23 cellular contexts compared by ENCODE assay signal in genomic region chrX:103212749-103213457, GRCh38.
"Had no signal": no experiment of that assay in that cellular context is flagged by ENCODE, and none has a peak within 500 bp of the region (broad histone marks: within the 10 kb centered on the region; RNA-seq: fewer than 3 reads in every experiment).

No MANE protein-coding gene starts in this region.

- H3K4me1 ChIP-seq: foreskin keratinocyte, gastroesophageal sphincter, left lung, prostate gland, tibial nerve, upper lobe of right lung, uterus had no signal

- H3K79me2 ChIP-seq: hepatocyte had no signal

- H3K4me3 ChIP-seq: esophagus muscularis mucosa, gastroesophageal sphincter, heart left ventricle, hepatocyte, left lung, prostate gland, skin epidermis, thoracic aorta, tibial nerve, upper lobe of right lung, uterus had no signal

- H3K36me3 ChIP-seq: esophagus muscularis mucosa, gastroesophageal sphincter, heart left ventricle, left lung, prostate gland, thoracic aorta, tibial nerve, upper lobe of right lung, uterus had no signal

- H3K27me3 ChIP-seq: esophagus muscularis mucosa, foreskin keratinocyte, gastroesophageal sphincter, hepatocyte, left lung, upper lobe of right lung had no signal

- H2AFZ ChIP-seq: hepatocyte had no signal

- H3K4me2 ChIP-seq: hepatocyte had no signal

- DNase-seq: cortex of kidney; effector CD4-positive, alpha-beta T cell; foreskin keratinocyte; heart left ventricle; kidney; left lung; mesenchymal stem cell; midbrain; naive thymus-derived CD8-positive, alpha-beta T cell; nephron progenitor cell; right cardiac atrium; stimulated activated CD4-positive, alpha-beta T cell treated with anti-CD3 and anti-CD28 coated beads, Interleukin-15, amount 100 ng/mL, for 24 hours; stimulated activated CD4-positive, alpha-beta T cell treated with anti-CD3 and anti-CD28 coated beads, Interleukin-2, amount 100 ng/mL, for 48 hours; stimulated activated naive B cell treated with anti-CD40 and anti-IgM and Interleukin-4, amounts not matched to agents 10 μg/mL and 1 μg/mL and 100 μg/mL, for 72 hours; upper lobe of right lung; uterus had no signal

- ATAC-seq: foreskin keratinocyte; gastroesophageal sphincter; heart left ventricle; left lung; naive thymus-derived CD8-positive, alpha-beta T cell; right cardiac atrium; stimulated activated naive B cell treated with anti-CD40 and anti-IgM and Interleukin-4, amounts not matched to agents 10 μg/mL and 1 μg/mL and 100 μg/mL, for 72 hours; upper lobe of right lung had no signal

- H3K27ac ChIP-seq: esophagus muscularis mucosa, foreskin keratinocyte, gastroesophageal sphincter, heart left ventricle, hepatocyte, left lung, prostate gland, skin epidermis, thoracic aorta, tibial nerve, upper lobe of right lung, uterus had no signal

- H3K9me3 ChIP-seq: esophagus muscularis mucosa, gastroesophageal sphincter, heart left ventricle, left lung, prostate gland, thoracic aorta, tibial nerve, upper lobe of right lung, uterus had no signal
